In the genomic region with DNA sequence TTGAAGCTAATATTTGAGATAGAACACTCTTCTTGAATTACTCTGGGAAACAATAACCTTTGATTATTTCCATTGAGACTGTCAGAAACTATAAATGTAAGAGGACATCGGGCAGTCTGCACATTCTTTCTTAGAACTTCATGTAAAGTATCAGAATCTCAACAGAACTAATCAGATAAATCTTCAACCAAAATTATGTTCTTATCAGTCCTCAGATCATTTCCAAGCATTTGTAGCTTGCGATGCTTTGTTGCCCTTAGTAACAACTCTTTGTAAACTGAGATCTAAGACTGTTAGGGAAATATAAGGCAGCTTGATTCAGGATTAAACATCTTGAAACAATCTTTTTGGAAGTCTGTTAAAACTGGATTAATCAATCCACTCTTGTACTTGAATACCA, we compare ENCODE assay signal across 14 cellular contexts.
"Had no signal": no experiment of that assay in that cellular context is flagged by ENCODE, and none has a peak within 500 bp of the region (broad histone marks: within the 10 kb centered on the region; RNA-seq: fewer than 3 reads in every experiment).

No MANE protein-coding gene starts in this region.

- ATAC-seq: esophagus mucosa had no signal

- H3K4me3 Mint-ChIP-seq: activated naive CD4-positive, alpha-beta T cell treated with anti-CD3 and anti-CD28 coated beads, Interleukin-2, amount 50 U/mL, for 24 hours had no signal

- H3K4me1 ChIP-seq: stomach had no signal

- DNase-seq: activated CD4-positive, alpha-beta T cell treated with anti-CD3 and anti-CD28 coated beads, Interleukin-2, amount 50 U/mL, for 4 hours; activated CD4-positive, CD25-positive, alpha-beta regulatory T cell treated with anti-CD3 and anti-CD28 coated beads, Interleukin-2, amount 50 U/mL, for 72 hours; activated T-cell treated with anti-CD3 and anti-CD28 coated beads, Interleukin-2, amount 50 U/mL, for 1 hour; cerebellar nuclear complex; dorsolateral prefrontal cortex; retina; stimulated activated CD4-positive, alpha-beta T cell treated with anti-CD3 and anti-CD28 coated beads, Interleukin-15, amount 100 ng/mL, for 24 hours; stimulated activated CD4-positive, alpha-beta T cell treated with anti-CD3 and anti-CD28 coated beads, Interleukin-4, amount 100 ng/mL, for 24 hours; stomach; T-helper 9 cell had no signal

- H3K36me3 ChIP-seq: thoracic aorta had no signal

- H3K4me3 ChIP-seq: dorsolateral prefrontal cortex, stomach, thoracic aorta had no signal

- H3K27me3 ChIP-seq: dorsolateral prefrontal cortex, neutrophil, stomach had no signal

- H3K27ac Mint-ChIP-seq: activated naive CD4-positive, alpha-beta T cell treated with anti-CD3 and anti-CD28 coated beads, Interleukin-2, amount 50 U/mL, for 24 hours had no signal

- H3K27ac ChIP-seq: dorsolateral prefrontal cortex, neutrophil, stomach, thoracic aorta had no signal

- H3K9me3 ChIP-seq: neutrophil, stomach, thoracic aorta had no signal

- H3K27me3 Mint-ChIP-seq: activated naive CD4-positive, alpha-beta T cell treated with anti-CD3 and anti-CD28 coated beads, Interleukin-2, amount 50 U/mL, for 24 hours had no signal
